ENCODE assay signal across 8 cellular contexts in the genomic region with DNA sequence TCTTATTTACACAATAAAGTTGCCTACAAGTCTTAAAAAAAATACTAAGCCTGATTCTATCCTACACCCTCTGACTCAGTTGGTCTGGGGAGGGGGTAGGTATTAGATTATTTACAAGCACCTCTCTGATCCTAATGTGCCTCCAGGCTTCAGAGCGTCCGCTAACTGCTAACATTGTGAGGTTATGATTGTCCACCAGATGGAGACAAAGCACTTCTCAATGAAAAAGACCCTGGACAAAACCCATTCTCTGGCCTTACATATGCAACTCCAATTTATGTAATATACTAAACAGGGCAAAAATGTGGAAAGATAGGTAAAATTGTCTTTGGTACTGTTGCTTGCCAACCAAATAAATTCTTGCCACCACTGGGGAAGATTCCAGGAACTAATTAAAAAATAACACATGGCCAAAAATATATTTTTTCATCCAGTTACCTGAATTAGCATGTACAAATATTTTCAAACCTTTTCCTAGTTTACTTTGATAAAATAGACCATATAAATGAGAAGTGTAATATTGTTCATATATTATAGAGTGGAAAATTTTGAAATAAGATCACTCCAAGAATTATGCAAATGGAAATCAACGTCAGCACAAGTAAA.
DNase-seq lines count a peak whose midpoint lies in the region; ATAC-seq lines count a peak whose summit lies in the region.

No MANE protein-coding gene starts in this region.

- no peaks in the 10 kb centered on the region for H3K27me3 ChIP-seq in CD4-positive, alpha-beta memory T cell (ENCODE audit: insufficient read depth, low read length)
- no peaks in the 10 kb centered on the region for H3K27me3 ChIP-seq in trophoblast cell (ENCODE audit: insufficient read depth, low read length)

- no peaks in the 10 kb centered on the region for H3K36me3 Mint-ChIP-seq in CD4-positive, alpha-beta memory T cell
- H3K36me3 Mint-ChIP-seq in activated CD8-positive, alpha-beta T cell treated with anti-CD3 and anti-CD28 coated beads, Interleukin-2, amount 10 ng/mL, durations not matched to agents 7 days and 5 days (ENCODE audit: low read depth), result no peaks in the 10 kb centered on the region

- H3K27ac ChIP-seq in CD4-positive, alpha-beta memory T cell (ENCODE audit: low read depth, low read length), result no peak overlapping the region
- no peak overlapping the region for H3K27ac ChIP-seq in trophoblast cell (ENCODE audit: low read depth, low read length)

- H3K9me3 Mint-ChIP-seq in CD4-positive, alpha-beta memory T cell, result no peaks in the 10 kb centered on the region
- H3K9me3 Mint-ChIP-seq in activated CD8-positive, alpha-beta T cell treated with anti-CD3 and anti-CD28 coated beads, Interleukin-2, amount 10 ng/mL, durations not matched to agents 7 days and 5 days (ENCODE audit: insufficient read depth), result no peaks in the 10 kb centered on the region

- intact Hi-C loops in CD4-positive, alpha-beta memory T cell (cut with micrococcal nuclease), result loop anchor here (1.0 to 10.0 kb wide), 5 partner anchors 344 to 1070 kb away; no protein-coding TSS in a partner anchor

- DNase-seq in CD4-positive, alpha-beta memory T cell, result peak in 4 of 5 donors; percentile 33 to 56 (median 53)
- DNase-seq in NCI-H69 (lab: John Stamatoyannopoulos, UW) (peak; percentile 73), globus pallidus (ENCODE audit: low spot score) (peak; percentile 68), trophoblast cell (peak; percentile 48 to 88), cerebellar nuclear complex (lab: John Stamatoyannopoulos, UW) (no peak)
- DNase-seq in activated CD8-positive, alpha-beta T cell treated with anti-CD3 and anti-CD28 coated beads, Interleukin-2, amount 10 ng/mL, durations not matched to agents 7 days and 5 days, result peak; percentile 52

- no peak overlapping the region for H2BK120ac ChIP-seq in trophoblast cell (ENCODE audit: insufficient read depth, low read length, poor library complexity)

- peaks cover 7% of the 10 kb centered on the region in 2 donors for H3K27me3 Mint-ChIP-seq in CD4-positive, alpha-beta memory T cell
- H3K27me3 Mint-ChIP-seq in activated CD8-positive, alpha-beta T cell treated with anti-CD3 and anti-CD28 coated beads, Interleukin-2, amount 10 ng/mL, durations not matched to agents 7 days and 5 days (ENCODE audit: low read depth), result peaks cover 6% of the 10 kb centered on the region

- no peak overlapping the region for H2AFZ ChIP-seq in trophoblast cell (ENCODE audit: insufficient read depth, low read length, poor library complexity)

- H3K4me3 Mint-ChIP-seq in CD4-positive, alpha-beta memory T cell, result no peak overlapping the region
- no peak overlapping the region for H3K4me3 Mint-ChIP-seq in activated CD8-positive, alpha-beta T cell treated with anti-CD3 and anti-CD28 coated beads, Interleukin-2, amount 10 ng/mL, durations not matched to agents 7 days and 5 days

- POLR2A ChIA-PET in CD4-positive, alpha-beta memory T cell (lab: Charles Lee; ENCODE audit: partially characterized antibody), result no interaction called here
- POLR2A ChIA-PET in activated CD8-positive, alpha-beta T cell treated with anti-CD3 and anti-CD28 coated beads, Interleukin-2, amount 10 ng/mL, durations not matched to agents 7 days and 5 days (lab: Charles Lee), result no interaction called here

- H3K79me2 ChIP-seq in trophoblast cell (ENCODE audit: control insufficient read depth, insufficient read depth, low read length, poor library complexity), result no peaks in the 10 kb centered on the region

- H4K91ac ChIP-seq in trophoblast cell (ENCODE audit: low read depth, low read length), result no peak overlapping the region

- no peak overlapping the region for H3K14ac ChIP-seq in trophoblast cell (ENCODE audit: low read length)

- H3K79me1 ChIP-seq in trophoblast cell (ENCODE audit: low read length), result no peaks in the 10 kb centered on the region

- no peak overlapping the region for H3K27ac Mint-ChIP-seq in CD4-positive, alpha-beta memory T cell
- no peak overlapping the region for H3K27ac Mint-ChIP-seq in activated CD8-positive, alpha-beta T cell treated with anti-CD3 and anti-CD28 coated beads, Interleukin-2, amount 10 ng/mL, durations not matched to agents 7 days and 5 days

- H3K4ac ChIP-seq in trophoblast cell (ENCODE audit: low read depth, low read length), result no peak overlapping the region

- no peak overlapping the region for H2BK5ac ChIP-seq in trophoblast cell (ENCODE audit: low read depth, low read length, poor library complexity)

- H2AK5ac ChIP-seq in trophoblast cell (ENCODE audit: low read length), result no peak overlapping the region

- no peak overlapping the region for H2BK12ac ChIP-seq in trophoblast cell (ENCODE audit: low read length)

- no peaks in the 10 kb centered on the region for H3K9me3 ChIP-seq in CD4-positive, alpha-beta memory T cell (ENCODE audit: control insufficient read depth in 1 of 2, low read length in 2 of 2)
- H3K9me3 ChIP-seq in trophoblast cell (ENCODE audit: insufficient read depth, low read depth, low read length), result no peaks in the 10 kb centered on the region

- H4K12ac ChIP-seq in trophoblast cell (ENCODE audit: low read depth, low read length), result no peak overlapping the region

- no peaks in the 10 kb centered on the region for H3K4me1 ChIP-seq in CD4-positive, alpha-beta memory T cell (ENCODE audit: insufficient read depth, low read length)
- H3K4me1 ChIP-seq in trophoblast cell (ENCODE audit: control insufficient read depth in 1 of 2, insufficient read depth in 2 of 2, low read length in 2 of 2), result no peaks in the 10 kb centered on the region

- ATAC-seq in GM18519 (IDR thresholded peaks at IDR 0.05; ENCODE audit: low FRiP score, unreplicated experiment) (peak; percentile 51), HG03442 (IDR thresholded peaks at IDR 0.05; ENCODE audit: unreplicated experiment) (peak; percentile 75)
- peak; percentile 64 for ATAC-seq in activated CD8-positive, alpha-beta T cell treated with anti-CD3 and anti-CD28 coated beads, Interleukin-2, amount 10 ng/mL, durations not matched to agents 7 days and 5 days

- no peaks in the 10 kb centered on the region for H3K36me3 ChIP-seq in CD4-positive, alpha-beta memory T cell (ENCODE audit: insufficient read depth, low read length)
- no peaks in the 10 kb centered on the region for H3K36me3 ChIP-seq in trophoblast cell (ENCODE audit: control insufficient read depth in 1 of 2, insufficient read depth in 2 of 2, low read length in 2 of 2)

- CTCF ChIA-PET in CD4-positive, alpha-beta memory T cell (lab: Charles Lee; ENCODE audit: partially characterized antibody), result interaction anchor here (2.9 to 4.0 kb wide), 2 partner anchors 993 to 994 kb away, joined by 6 to 16 read pairs; no protein-coding TSS in a partner anchor
- CTCF ChIA-PET in activated CD8-positive, alpha-beta T cell treated with anti-CD3 and anti-CD28 coated beads, Interleukin-2, amount 10 ng/mL, durations not matched to agents 7 days and 5 days (lab: Charles Lee), result interaction anchor here (0.5 to 1.0 kb wide), 4 partner anchors 9 to 730 kb away, joined by 3 to 4 read pairs (median 4); no protein-coding TSS in a partner anchor

- no peak overlapping the region for H3K23ac ChIP-seq in trophoblast cell (ENCODE audit: low read length)

- H3K9ac ChIP-seq in trophoblast cell (ENCODE audit: low read length), result no peak overlapping the region

- H3K4me2 ChIP-seq in trophoblast cell (ENCODE audit: low read length), result no peak overlapping the region

- no peak overlapping the region for H3K4me3 ChIP-seq in CD4-positive, alpha-beta memory T cell (ENCODE audit: low read length in 2 of 2)
- no peak overlapping the region for H3K4me3 ChIP-seq in trophoblast cell (ENCODE audit: low read depth, low read length)

- no CpG with 5 or more reads among the region's 3 CpGs for WGBS in trophoblast cell (ENCODE audit: extremely low coverage, insufficient coverage, insufficient read length)

- no peak overlapping the region for H3K18ac ChIP-seq in trophoblast cell (ENCODE audit: low read length)

- no peak overlapping the region for H4K8ac ChIP-seq in trophoblast cell (ENCODE audit: low read depth, low read length)

- H3K4me1 Mint-ChIP-seq in CD4-positive, alpha-beta memory T cell, result peaks cover 0 to 5% (median 0%) of the 10 kb centered on the region in 4 donors
- H3K4me1 Mint-ChIP-seq in activated CD8-positive, alpha-beta T cell treated with anti-CD3 and anti-CD28 coated beads, Interleukin-2, amount 10 ng/mL, durations not matched to agents 7 days and 5 days (ENCODE audit: low read depth), result peaks cover 7% of the 10 kb centered on the region

Comparison
In these comparisons a context has a peak if more than half of its experiments do, and no peak if none do; other contexts are left out.
1. DNase-seq: peak in CD4-positive, alpha-beta memory T cell (4 of 5), NCI-H69 (single experiment), activated CD8-positive, alpha-beta T cell treated with anti-CD3 and anti-CD28 coated beads, Interleukin-2, amount 10 ng/mL, durations not matched to agents 7 days and 5 days (single experiment), globus pallidus (single experiment) and trophoblast cell (2 of 2); none in cerebellar nuclear complex (0 of 2).
2. Peak in every context shown above with its lines, with median percentiles within 50 percentile points of each other: ATAC-seq.